Comparison of ENCODE assay signal across 8 cellular contexts in genomic region chr6:31202259-31203166, GRCh38. TPM values are rescaled to one million over a fixed set of nuclear protein-coding genes. Genes with fewer than 3 reads are reported as not detected.
A peak's percentile ranks its signal among the peaks of the same experiment; 100 is the strongest.
DNase-seq lines count a peak whose midpoint lies in the region; ATAC-seq and TF ChIP-seq lines count a peak whose summit lies in the region.

No MANE protein-coding gene starts in this region.

- H3K27ac ChIP-seq in sigmoid colon: peak overlapping the region; percentile 76 to 85 (median 80)

- DNase-seq in NCI-H69 (lab: John Stamatoyannopoulos, UW) (peak; percentile 59), dermis blood vessel endothelial cell (peak; percentile 23), sigmoid colon (no peak), NCI-H1436 treated with DMSO at 0.1 percent for 48 hours (lab: John Stamatoyannopoulos, UW) (no peak), NCI-H1436 (lab: John Stamatoyannopoulos, UW) (no peak)

- intact Hi-C loops in sigmoid colon (cut with DNase I): no loop called here

- H3K4me3 ChIP-seq in GM12875 (ENCODE audit: low read depth, low read length) (peak overlapping the region; percentile 14), sigmoid colon (no peak overlapping the region)

- TF ChIP-seq EP300 in sigmoid colon (IDR thresholded peaks at IDR 0.05): no peak

- H3K4me1 ChIP-seq in sigmoid colon: peaks cover 0 to 37% (median 19%) of the 10 kb centered on the region in 4 donors

- H3K36me3 ChIP-seq in sigmoid colon: no peaks in the 10 kb centered on the region

- no peak for TF ChIP-seq CTCF in GM12875 (IDR thresholded peaks at IDR 0.05; ENCODE audit: borderline replicate concordance, insufficient read depth, low read depth, low read length)
- no peak for TF ChIP-seq CTCF in sigmoid colon (IDR thresholded peaks at IDR 0.05)

- ATAC-seq in GM21526 (IDR thresholded peaks at IDR 0.05; ENCODE audit: low FRiP score, unreplicated experiment) (no peak), GM21390 (IDR thresholded peaks at IDR 0.05; ENCODE audit: unreplicated experiment) (no peak)

- peaks cover 0 to 2% (median 0%) of the 10 kb centered on the region in 4 donors for H3K9me3 ChIP-seq in sigmoid colon

- WGBS in sigmoid colon, 2 donors: 26 to 44% methylated on average over 11 of the region's 11 CpGs

- TF ChIP-seq POLR2A in sigmoid colon (IDR thresholded peaks at IDR 0.05): no peak

- H3K27me3 ChIP-seq in sigmoid colon: no peaks in the 10 kb centered on the region

RNA-seq across cellular contexts. Expression of gene POU5F1, which starts 32.0 kb away (rescaled TPM):
- total RNA-seq in dermis blood vessel endothelial cell (0.68 TPM in 1 of 2 replicates, not detected in the other), sigmoid colon (under 1 TPM in 2 of 4 donors, not detected in 2; 0.16 to 0.27 TPM)
- 1 to 10 TPM in 2 of 3 donors, not detected in 1; 1.6 to 9.8 TPM for polyA plus RNA-seq in sigmoid colon

RNA-seq across cellular contexts. Expression of gene TCF19, which starts 44.1 kb away (rescaled TPM):
- total RNA-seq in dermis blood vessel endothelial cell (15.8 and 39.1 TPM in 2 replicates), sigmoid colon (1 to 10 TPM; 2.6 to 4.6 (median 3.0) TPM)
- 10 to 100 TPM in 1 of 3 donors, 1 to 10 TPM in 2; 3.6 to 11.7 (median 6.2) TPM for polyA plus RNA-seq in sigmoid colon

RNA-seq across cellular contexts. Expression of gene CCHCR1, which starts 44.9 kb away (rescaled TPM):
- total RNA-seq in dermis blood vessel endothelial cell: 12.3 and 18.1 TPM in 2 replicates
- 10 to 100 TPM in 3 of 4 donors, 1 to 10 TPM in 1; 8.7 to 20.2 (median 12.7) TPM for total RNA-seq in sigmoid colon
- polyA plus RNA-seq in sigmoid colon: 10 to 100 TPM; 11.4 to 39.3 (median 14.8) TPM

Comparison
In these comparisons a context has a peak if more than half of its experiments do, and no peak if none do; other contexts are left out.
1. DNase-seq: peak in NCI-H69 (single experiment) and dermis blood vessel endothelial cell (single experiment); none in sigmoid colon (single experiment), NCI-H1436 treated with DMSO at 0.1 percent for 48 hours (single experiment) and NCI-H1436 (single experiment).